In genomic region chr4:110704748-110705439, GRCh38 we compare ENCODE assay signal across 13 cellular contexts.
DNase-seq lines count a peak whose midpoint lies in the region; ATAC-seq lines count a peak whose summit lies in the region.
"Had no signal": no experiment of that assay in that cellular context is flagged by ENCODE, and none has a peak within 500 bp of the region (broad histone marks: within the 10 kb centered on the region; RNA-seq: fewer than 3 reads in every experiment).

No MANE protein-coding gene starts in this region.

- ATAC-seq in GM18498 (IDR thresholded peaks at IDR 0.05; ENCODE audit: unreplicated experiment) (peak; percentile 79), GM21390 (IDR thresholded peaks at IDR 0.05; ENCODE audit: unreplicated experiment) (peak; percentile 70), HG03354 (IDR thresholded peaks at IDR 0.05; ENCODE audit: poor library complexity, severe bottlenecking, unreplicated experiment) (peak; percentile 85)
- ATAC-seq: K562, T-cell had no signal

- DNase-seq in SIG-M5 (lab: John Stamatoyannopoulos, UW) (peak; percentile 5), HT-29 (ENCODE audit: low spot score) (no peak), NCI-H2029 treated with DMSO at 0.1 percent for 48 hours (lab: John Stamatoyannopoulos, UW) (no peak), NCI-H1694 (lab: John Stamatoyannopoulos, UW) (no peak), activated T-cell treated with anti-CD3 and anti-CD28 coated beads for 4 hours (no peak)
- DNase-seq: amniotic stem cell, H9, NCI-H510A treated with DMSO at 0.1 percent for 48 hours, T-cell had no signal
